ENCODE assay signal across 14 cellular contexts in the genomic region with DNA sequence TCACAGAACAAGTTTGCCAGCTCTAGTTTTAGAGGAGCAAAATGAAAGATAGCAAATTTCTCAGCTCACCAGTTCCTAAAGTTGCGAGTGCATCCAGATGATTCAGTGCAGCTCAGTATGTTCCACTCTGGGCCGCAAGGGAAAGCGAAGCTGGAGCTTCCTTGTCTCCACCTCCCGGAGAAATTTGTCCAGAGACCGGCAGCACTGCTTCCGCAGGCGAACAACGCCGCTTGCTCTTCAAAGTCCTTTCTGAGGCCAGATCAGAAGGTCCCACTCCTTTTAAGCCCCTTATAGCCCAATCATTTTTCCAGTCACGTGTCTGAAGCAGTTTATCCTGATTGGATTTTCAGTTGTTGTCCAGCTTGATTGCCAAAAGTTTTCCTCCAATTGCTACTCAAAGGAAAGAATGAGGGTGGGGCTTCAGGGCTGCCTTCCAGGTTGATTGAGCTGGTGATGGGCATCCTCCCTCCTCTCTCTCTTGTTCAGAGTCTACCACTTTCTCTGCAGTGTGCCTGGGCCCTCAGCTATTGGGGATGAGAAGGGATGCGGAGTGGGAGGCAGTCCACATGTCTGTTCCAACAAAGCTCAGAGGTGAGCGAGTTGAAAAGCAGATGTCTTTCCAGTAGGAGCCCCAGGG. TPM values are rescaled to one million over a fixed set of nuclear protein-coding genes. Genes with fewer than 3 reads are reported as not detected.
A peak's percentile ranks its signal among the peaks of the same experiment; 100 is the strongest.
DNase-seq lines count a peak whose midpoint lies in the region; ATAC-seq and TF ChIP-seq lines count a peak whose summit lies in the region.
"Had no signal": no experiment of that assay in that cellular context is flagged by ENCODE, and none has a peak within 500 bp of the region (broad histone marks: within the 10 kb centered on the region; RNA-seq: fewer than 3 reads in every experiment).

A gene with protein sequence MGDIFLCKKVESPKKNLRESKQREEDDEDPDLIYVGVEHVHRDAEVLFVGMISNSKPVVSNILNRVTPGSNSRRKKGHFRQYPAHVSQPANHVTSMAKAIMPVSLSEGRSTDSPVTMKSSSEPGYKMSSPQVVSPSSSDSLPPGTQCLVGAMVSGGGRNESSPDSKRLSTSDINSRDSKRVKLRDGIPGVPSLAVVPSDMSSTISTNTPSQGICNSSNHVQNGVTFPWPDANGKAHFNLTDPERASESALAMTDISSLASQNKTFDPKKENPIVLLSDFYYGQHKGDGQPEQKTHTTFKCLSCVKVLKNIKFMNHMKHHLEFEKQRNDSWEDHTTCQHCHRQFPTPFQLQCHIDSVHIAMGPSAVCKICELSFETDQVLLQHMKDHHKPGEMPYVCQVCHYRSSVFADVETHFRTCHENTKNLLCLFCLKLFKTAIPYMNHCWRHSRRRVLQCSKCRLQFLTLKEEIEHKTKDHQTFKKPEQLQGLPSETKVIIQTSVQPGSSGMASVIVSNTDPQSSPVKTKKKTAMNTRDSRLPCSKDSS (minus strand): TSS at position 251 of the 637 bp plus-strand sequence. CDS start 4,640 bp downstream, outside the sequence.

- peak within 1 kb of the TSS; percentile 34 for H2BK12ac ChIP-seq in neuronal stem cell (ENCODE audit: low read length)

- in situ Hi-C loops in astrocyte of the spinal cord (cut with HindIII; ENCODE audit: low sequenced_read_pairs) (no loop called here), GM13977 (cut with MboI; ENCODE audit: low pct_unique_long_range_greater_than_20kb, low sequenced_read_pairs, unreplicated experiment) (no loop called here)

- H3K18ac ChIP-seq in neuronal stem cell (ENCODE audit: low read length): peak within 1 kb of the TSS; percentile 60

- H4K91ac ChIP-seq in neuronal stem cell (ENCODE audit: low read depth, low read length, poor library complexity): no peak within 1 kb of the TSS

- H2AK5ac ChIP-seq in neuronal stem cell (ENCODE audit: low read depth, low read length): no peak within 1 kb of the TSS

- H3K27ac ChIP-seq in neuronal stem cell (replicated peaks; ENCODE audit: low read length): peak within 1 kb of the TSS; percentile 56

- H3K4ac ChIP-seq in neuronal stem cell (ENCODE audit: low read length): no peak within 1 kb of the TSS

- no peak within 1 kb of the TSS for H2BK120ac ChIP-seq in neuronal stem cell (ENCODE audit: low read depth, low read length)

- H3K4me3 ChIP-seq in astrocyte of the spinal cord (ENCODE audit: low read depth, low read length): no peak within 1 kb of the TSS
- no peak within 1 kb of the TSS for H3K4me3 ChIP-seq in neuronal stem cell (ENCODE audit: low read length in 2 of 2)

- H3K36me3 Mint-ChIP-seq in activated CD8-positive, alpha-beta T cell treated with anti-CD3 and anti-CD28 coated beads, Interleukin-2, amount 10 ng/mL, durations not matched to agents 7 days and 5 days (ENCODE audit: low read depth): no peaks in the 10 kb centered on the region
- H3K36me3 Mint-ChIP-seq: activated naive CD8-positive, alpha-beta T cell treated with anti-CD3 and anti-CD28 coated beads, Interleukin-2, amount 10 ng/mL, durations not matched to agents 7 days and 5 days had no signal

- no peak within 1 kb of the TSS for H2BK5ac ChIP-seq in neuronal stem cell (ENCODE audit: low read length)

- H3K23ac ChIP-seq in neuronal stem cell (ENCODE audit: low read depth, low read length, poor library complexity): peak within 1 kb of the TSS; percentile 68

- H3K9me3 ChIP-seq in neuronal stem cell (replicated peaks in 1 of 2; ENCODE audit: control insufficient read depth in 2 of 2, insufficient read depth in 1 of 2, low read depth in 1 of 2, low read length in 2 of 2): no peaks in the 10 kb centered on the region

- no peak within 1 kb of the TSS for H3K9ac ChIP-seq in neuronal stem cell (ENCODE audit: low read depth, low read length, poor library complexity)

- H3K27me3 Mint-ChIP-seq in activated CD8-positive, alpha-beta T cell treated with anti-CD3 and anti-CD28 coated beads, Interleukin-2, amount 10 ng/mL, durations not matched to agents 7 days and 5 days (ENCODE audit: low read depth): peaks cover 23% of the 10 kb centered on the region

- no peak within 1 kb of the TSS for H3K27ac Mint-ChIP-seq in activated CD8-positive, alpha-beta T cell treated with anti-CD3 and anti-CD28 coated beads, Interleukin-2, amount 10 ng/mL, durations not matched to agents 7 days and 5 days
- H3K27ac Mint-ChIP-seq: activated naive CD8-positive, alpha-beta T cell treated with anti-CD3 and anti-CD28 coated beads, Interleukin-2, amount 10 ng/mL, durations not matched to agents 7 days and 5 days had no signal

- no peaks in the 10 kb centered on the region for H3K79me1 ChIP-seq in neuronal stem cell (ENCODE audit: low read depth, low read length)

- H4K8ac ChIP-seq in neuronal stem cell (ENCODE audit: low read depth, low read length): no peak within 1 kb of the TSS

- WGBS in neuronal stem cell (ENCODE audit: extremely low coverage in 2 of 2, insufficient read length in 2 of 2, insufficient replicate concordance in 1 of 2), 2 donors: no CpG with 5 or more reads among the region's 12 CpGs

- H3K4me1 Mint-ChIP-seq in activated CD8-positive, alpha-beta T cell treated with anti-CD3 and anti-CD28 coated beads, Interleukin-2, amount 10 ng/mL, durations not matched to agents 7 days and 5 days (ENCODE audit: low read depth): no peaks in the 10 kb centered on the region
- H3K4me1 Mint-ChIP-seq: activated naive CD8-positive, alpha-beta T cell treated with anti-CD3 and anti-CD28 coated beads, Interleukin-2, amount 10 ng/mL, durations not matched to agents 7 days and 5 days; neural crest cell had no signal

- H3K27me3 ChIP-seq in neuronal stem cell (ENCODE audit: control insufficient read depth in 3 of 3, insufficient read depth in 3 of 3, low read depth in 1 of 3, low read length in 3 of 3): peaks cover 0 to 4% (median 3%) of the 10 kb centered on the region in 3 experiments

- CTCF ChIA-PET in activated CD8-positive, alpha-beta T cell treated with anti-CD3 and anti-CD28 coated beads, Interleukin-2, amount 10 ng/mL, durations not matched to agents 7 days and 5 days (lab: Charles Lee): interaction anchor here (0.8 to 2.7 kb wide), 2 partner anchors 12 to 56 kb away, joined by 3 to 13 read pairs; a partner anchor contains a TSS

- POLR2A ChIA-PET in activated CD8-positive, alpha-beta T cell treated with anti-CD3 and anti-CD28 coated beads, Interleukin-2, amount 10 ng/mL, durations not matched to agents 7 days and 5 days (lab: Charles Lee): interaction anchor here (1.0 kb wide), 1 partner anchor 11 kb away, joined by 3 read pairs; no protein-coding TSS in a partner anchor

- H3K36me3 ChIP-seq in neuronal stem cell (replicated peaks in 1 of 2; ENCODE audit: control insufficient read depth in 2 of 2, insufficient read depth in 2 of 2, low read length in 2 of 2): no peaks in the 10 kb centered on the region

- no peak within 1 kb of the TSS for H3K4me3 Mint-ChIP-seq in activated CD8-positive, alpha-beta T cell treated with anti-CD3 and anti-CD28 coated beads, Interleukin-2, amount 10 ng/mL, durations not matched to agents 7 days and 5 days
- H3K4me3 Mint-ChIP-seq: activated naive CD8-positive, alpha-beta T cell treated with anti-CD3 and anti-CD28 coated beads, Interleukin-2, amount 10 ng/mL, durations not matched to agents 7 days and 5 days; neural crest cell had no signal

- peak within 1 kb of the TSS; percentile 69 for H2AFZ ChIP-seq in neuronal stem cell (ENCODE audit: low read length)

- no peak within 1 kb of the TSS for H3K4me2 ChIP-seq in neuronal stem cell (ENCODE audit: insufficient read depth, low read length, poor library complexity, severe bottlenecking)

- H3K14ac ChIP-seq in neuronal stem cell (ENCODE audit: low read length): no peak within 1 kb of the TSS

- H3K4me1 ChIP-seq in neuronal stem cell (ENCODE audit: control insufficient read depth in 2 of 2, insufficient read depth in 1 of 2, low read depth in 1 of 2, low read length in 2 of 2): peaks cover 0 to 13% of the 10 kb centered on the region in 2 donors

- H3K9me3 Mint-ChIP-seq in activated CD8-positive, alpha-beta T cell treated with anti-CD3 and anti-CD28 coated beads, Interleukin-2, amount 10 ng/mL, durations not matched to agents 7 days and 5 days (ENCODE audit: insufficient read depth): no peaks in the 10 kb centered on the region
- H3K9me3 Mint-ChIP-seq: activated naive CD8-positive, alpha-beta T cell treated with anti-CD3 and anti-CD28 coated beads, Interleukin-2, amount 10 ng/mL, durations not matched to agents 7 days and 5 days had no signal

- ATAC-seq in HG03097 (IDR thresholded peaks at IDR 0.05; ENCODE audit: low FRiP score, unreplicated experiment): no peak
- no peak for ATAC-seq in activated CD8-positive, alpha-beta T cell treated with anti-CD3 and anti-CD28 coated beads, Interleukin-2, amount 10 ng/mL, durations not matched to agents 7 days and 5 days

- DNase-seq in DMS114 treated with DMSO at 0.1 percent for 48 hours (lab: John Stamatoyannopoulos, UW; ENCODE audit: unreplicated experiment) (peak; percentile 81), LoVo (ENCODE audit: low spot score) (peak; percentile 12), astrocyte of the spinal cord (ENCODE audit: low read depth, low spot score) (peak; percentile 3), neuronal stem cell (ENCODE audit: low spot score) (no peak), GM13977 (ENCODE audit: low spot score) (no peak)
- no peak for DNase-seq in activated CD8-positive, alpha-beta T cell treated with anti-CD3 and anti-CD28 coated beads, Interleukin-2, amount 10 ng/mL, durations not matched to agents 7 days and 5 days
- DNase-seq: activated naive CD8-positive, alpha-beta T cell treated with anti-CD3 and anti-CD28 coated beads, Interleukin-2, amount 10 ng/mL, durations not matched to agents 7 days and 5 days; DMS79; NCI-H2107; SIG-M5; stimulated activated CD4-positive, alpha-beta T cell treated with anti-CD3 and anti-CD28 coated beads, Interleukin-2, amount 100 ng/mL, for 48 hours had no signal

- no peak within 1 kb of the TSS for H2BK15ac ChIP-seq in neuronal stem cell (ENCODE audit: low read length)

- TF ChIP-seq CTCF in astrocyte of the spinal cord (IDR thresholded peaks at IDR 0.05; ENCODE audit: low read depth, low read length) (no peak), GM13977 (IDR thresholded peaks at IDR 0.05; ENCODE audit: extremely low read depth, insufficient read depth, missing control alignments) (no peak)

RNA-seq across cellular contexts. Expression of the gene that starts here (rescaled TPM):
- polyA plus RNA-seq in neuronal stem cell (2013, experiment 1 of 2): 1.4 TPM
- polyA plus RNA-seq in neuronal stem cell (2013, experiment 2 of 2): 1.8 TPM
- total RNA-seq in activated CD8-positive, alpha-beta T cell treated with anti-CD3 and anti-CD28 coated beads, Interleukin-2, amount 10 ng/mL, durations not matched to agents 7 days and 5 days: not detected
- total RNA-seq: activated naive CD8-positive, alpha-beta T cell treated with anti-CD3 and anti-CD28 coated beads, Interleukin-2, amount 10 ng/mL, durations not matched to agents 7 days and 5 days; HT-29; neural crest cell had no signal

Comparison
In these comparisons a context has a peak if more than half of its experiments do, and no peak if none do; other contexts are left out.
1. DNase-seq: peak in DMS114 treated with DMSO at 0.1 percent for 48 hours (single experiment), LoVo (single experiment) and astrocyte of the spinal cord (single experiment); none in neuronal stem cell (single experiment), GM13977 (single experiment) and activated CD8-positive, alpha-beta T cell treated with anti-CD3 and anti-CD28 coated beads, Interleukin-2, amount 10 ng/mL, durations not matched to agents 7 days and 5 days (single experiment).